ENCODE assay signal across 8 cellular contexts in genomic region chr1:66371233-66372005, GRCh38.
DNase-seq lines count a peak whose midpoint lies in the region; ATAC-seq and TF ChIP-seq lines count a peak whose summit lies in the region.

No MANE protein-coding gene starts in this region.

- H3K27me3 Mint-ChIP-seq in activated naive CD8-positive, alpha-beta T cell treated with anti-CD3 and anti-CD28 coated beads for 36 hours, result no peaks in the 10 kb centered on the region

- no peak for TF ChIP-seq CTCF in GM13976 (IDR thresholded peaks at IDR 0.05; ENCODE audit: borderline replicate concordance, control extremely low read depth, extremely low read depth, insufficient read depth, missing control alignments)

- peaks cover 88% of the 10 kb centered on the region for H3K4me1 Mint-ChIP-seq in activated naive CD8-positive, alpha-beta T cell treated with anti-CD3 and anti-CD28 coated beads for 36 hours

- WGBS in mesodermal cell (ENCODE audit: insufficient coverage in 2 of 2), 2 experiments, result 83 to 87% methylated on average over 5 to 7 of the region's 7 CpGs

- in situ Hi-C loops in GM13976 (cut with MboI; ENCODE audit: low sequenced_read_pairs, unreplicated experiment), result loop anchor here (10.0 kb wide), 1 partner anchor 63 kb away; no protein-coding TSS in a partner anchor

- peak overlapping the region; percentile 8 for H3K4me3 Mint-ChIP-seq in activated naive CD8-positive, alpha-beta T cell treated with anti-CD3 and anti-CD28 coated beads for 36 hours

- peak; percentile 89 for DNase-seq in ELR (ENCODE audit: low read depth)
- DNase-seq in activated naive CD8-positive, alpha-beta T cell treated with anti-CD3 and anti-CD28 coated beads for 36 hours, result peak; percentile 40
- DNase-seq in GM13976 (ENCODE audit: low spot score), result no peak
- no peak for DNase-seq in GOT3 (lab: John Stamatoyannopoulos, UW)
- no peak for DNase-seq in SIG-M5 treated with dmso at 0.1 percent for 504 hours (lab: John Stamatoyannopoulos, UW; ENCODE audit: unreplicated experiment)

- peak overlapping the region; percentile 84 for H3K27ac Mint-ChIP-seq in activated naive CD8-positive, alpha-beta T cell treated with anti-CD3 and anti-CD28 coated beads for 36 hours

- peaks cover 18% of the 10 kb centered on the region for H3K4me1 ChIP-seq in mesodermal cell (ENCODE audit: control insufficient read depth, insufficient read depth, low read length, poor library complexity, severe bottlenecking)

- peak overlapping the region; percentile 97 for H3K27ac ChIP-seq in mesodermal cell (ENCODE audit: low read depth, low read length, severe bottlenecking)

- H3K4me3 ChIP-seq in mesodermal cell (ENCODE audit: extremely low read depth, insufficient read depth, low read length, poor library complexity, severe bottlenecking), result no peak overlapping the region

- H3K36me3 Mint-ChIP-seq in activated naive CD8-positive, alpha-beta T cell treated with anti-CD3 and anti-CD28 coated beads for 36 hours, result peaks cover 68% of the 10 kb centered on the region

- no peaks in the 10 kb centered on the region for H3K9me3 ChIP-seq in mesodermal cell (ENCODE audit: control insufficient read depth, low read length)

- peaks cover 3% of the 10 kb centered on the region for H3K9me3 Mint-ChIP-seq in activated naive CD8-positive, alpha-beta T cell treated with anti-CD3 and anti-CD28 coated beads for 36 hours

- peaks cover 61% of the 10 kb centered on the region for H3K36me3 ChIP-seq in mesodermal cell (ENCODE audit: control insufficient read depth, insufficient read depth, low read length)

- ATAC-seq in HG02678 (IDR thresholded peaks at IDR 0.05; ENCODE audit: unreplicated experiment) (peak; percentile 28), GM18858 (IDR thresholded peaks at IDR 0.05; ENCODE audit: unreplicated experiment) (no peak)

Comparison
In these comparisons a context has a peak if more than half of its experiments do, and no peak if none do; other contexts are left out.
1. DNase-seq: peak in ELR (single experiment) and activated naive CD8-positive, alpha-beta T cell treated with anti-CD3 and anti-CD28 coated beads for 36 hours (single experiment); none in GM13976 (single experiment), GOT3 (single experiment) and SIG-M5 treated with dmso at 0.1 percent for 504 hours (single experiment).